In genomic region chr7:76047811-76048667, GRCh38 we compare ENCODE assay signal across 8 cellular contexts. TPM values are rescaled to one million over a fixed set of nuclear protein-coding genes. Genes with fewer than 3 reads are reported as not detected.
DNase-seq lines count a peak whose midpoint lies in the region; ATAC-seq and TF ChIP-seq lines count a peak whose summit lies in the region.

TSS of gene MDH2 (plus strand) at chr7:76048106. CDS start at chr7:76048161, 55 bp downstream.
TSS of gene STYXL1 (minus strand) at chr7:76048000. CDS start at chr7:76030523, 17,477 bp downstream.

- H3K27ac ChIP-seq in left lung: peak within 1 kb of the TSS; percentile 89 to 94

- peak within 1 kb of the TSS; percentile 92 for H3K27ac Mint-ChIP-seq in dendritic cell treated with granulocyte-macrophage colony-stimulating factor and Interleukin-4, amounts not matched to agents 40 ng/mL and 50 ng/mL, for 4 days

- peak within 1 kb of the TSS; percentile 88 to 99 for H3K4me3 ChIP-seq in left lung

- H3K9me3 Mint-ChIP-seq in dendritic cell treated with granulocyte-macrophage colony-stimulating factor and Interleukin-4, amounts not matched to agents 40 ng/mL and 50 ng/mL, for 4 days: no peaks in the 10 kb centered on the region

- peak in 1 of 2 donors; percentile 23 for TF ChIP-seq CTCF in left lung (IDR thresholded peaks at IDR 0.05)

- peaks cover 5 to 43% of the 10 kb centered on the region in 2 donors for H3K4me1 ChIP-seq in left lung

- DNase-seq in CD1c-positive myeloid dendritic cell (ENCODE audit: extremely low spot score) (peak; percentile 97), NCI-H748 (lab: John Stamatoyannopoulos, UW; ENCODE audit: unreplicated experiment) (peak; percentile 95), left lung (peak; percentile 95 to 96)
- peak; percentile 72 to 78 for DNase-seq in activated CD4-positive, alpha-beta T cell treated with anti-CD3 and anti-CD28 coated beads, Interleukin-2, amount 50 U/mL, for 4 hours
- DNase-seq in stimulated activated CD4-positive, alpha-beta T cell treated with anti-CD3 and anti-CD28 coated beads, Interleukin-2, amount 100 ng/mL, for 4 hours (ENCODE audit: low read depth): peak; percentile 74

- ATAC-seq in GM19395 (IDR thresholded peaks at IDR 0.05; ENCODE audit: unreplicated experiment) (peak; percentile 97), HG03558 (IDR thresholded peaks at IDR 0.05; ENCODE audit: extremely low read depth, unreplicated experiment) (peak; percentile 91), left lung (peak; percentile 96)

- H3K36me3 Mint-ChIP-seq in dendritic cell treated with granulocyte-macrophage colony-stimulating factor and Interleukin-4, amounts not matched to agents 40 ng/mL and 50 ng/mL, for 4 days (ENCODE audit: low read depth): peaks cover 63% of the 10 kb centered on the region

- intact Hi-C loops in dendritic cell treated with granulocyte-macrophage colony-stimulating factor and Interleukin-4, amounts not matched to agents 40 ng/mL and 50 ng/mL, for 4 days (cut with micrococcal nuclease): loop anchor here (5.0 kb wide), 1 partner anchor 521 kb away; no protein-coding TSS in a partner anchor
- intact Hi-C loops in left lung (cut with DNase I): no loop called here

- no peaks in the 10 kb centered on the region for H3K27me3 Mint-ChIP-seq in dendritic cell treated with granulocyte-macrophage colony-stimulating factor and Interleukin-4, amounts not matched to agents 40 ng/mL and 50 ng/mL, for 4 days

- no peaks in the 10 kb centered on the region for H3K9me3 ChIP-seq in left lung

- peak within 1 kb of the TSS; percentile 91 for H3K4me3 Mint-ChIP-seq in dendritic cell treated with granulocyte-macrophage colony-stimulating factor and Interleukin-4, amounts not matched to agents 40 ng/mL and 50 ng/mL, for 4 days

- peaks cover 0 to 15% of the 10 kb centered on the region in 2 donors for H3K36me3 ChIP-seq in left lung

- H3K4me1 Mint-ChIP-seq in dendritic cell treated with granulocyte-macrophage colony-stimulating factor and Interleukin-4, amounts not matched to agents 40 ng/mL and 50 ng/mL, for 4 days (ENCODE audit: low read depth): peaks cover 67% of the 10 kb centered on the region

- no peaks in the 10 kb centered on the region for H3K27me3 ChIP-seq in left lung

RNA-seq across cellular contexts. Expression of gene MDH2, which starts in this region (rescaled TPM):
- 100 to 1,000 TPM; 153 to 166 TPM for total RNA-seq in left lung

RNA-seq across cellular contexts. Expression of gene STYXL1, which starts in this region (rescaled TPM):
- total RNA-seq in left lung: 10 to 100 TPM; 32.4 to 39.7 TPM

Comparison
In these comparisons a context has a peak if more than half of its experiments do, and no peak if none do; other contexts are left out.
1. Peak in every context shown above with its lines: DNase-seq, ATAC-seq, H3K4me3 ChIP-seq and H3K27ac ChIP-seq.